1 cellular context compared by ENCODE assay signal in the genomic region with DNA sequence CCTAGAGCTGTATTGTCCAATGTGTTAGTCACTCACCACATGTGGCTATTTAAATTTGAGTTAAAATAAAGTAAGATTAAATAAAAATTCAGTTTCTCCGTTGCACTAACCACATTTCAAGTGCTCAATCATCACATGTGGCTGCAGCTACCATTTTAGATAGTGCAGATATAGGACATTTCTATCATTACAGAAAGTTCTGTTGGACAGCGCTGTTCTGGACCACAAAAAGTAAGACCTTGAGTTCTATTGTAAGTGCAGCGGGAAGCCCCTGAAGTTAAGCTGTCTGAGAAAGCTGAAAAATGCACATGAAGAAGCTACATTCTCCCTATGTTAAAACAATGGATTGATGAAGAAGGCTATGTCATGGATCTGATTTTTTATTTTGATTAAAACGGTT.
TF ChIP-seq lines count a peak whose summit lies in the region.

No MANE protein-coding gene starts in this region.

TF ChIP-seq in GM12878, 131 proteins besides CTCF, POLR2A, EP300 and RAD21:
- TF ChIP-seq ZBTB11 (CRISPR knock-in tag; IDR thresholded peaks at IDR 0.05) (no peak), RUNX3 (IDR thresholded peaks at IDR 0.05; ENCODE audit: low read length) (peak; percentile 11; the same call in 1 of the 2 replicates), NR2F1 (conservative IDR thresholded peaks at IDR 0.05) (no peak), NFIC (IDR thresholded peaks at IDR 0.05; ENCODE audit: low read depth, low read length) (no peak), SRF (IDR thresholded peaks at IDR 0.05; ENCODE audit: low read depth in 2 of 2, low read length in 2 of 2) (no peak), IRF4 (IDR thresholded peaks at IDR 0.05; ENCODE audit: low read depth, low read length) (no peak), ZZZ3 (IDR thresholded peaks at IDR 0.05; ENCODE audit: control insufficient read depth, insufficient read length, low read depth) (no peak), RAD51 (IDR thresholded peaks at IDR 0.05) (no peak), SMARCA5 (IDR thresholded peaks at IDR 0.05) (no peak), KAT2A (conservative IDR thresholded peaks at IDR 0.05; ENCODE audit: control insufficient read depth, low read depth, low read length) (no peak), ZBTB33 (IDR thresholded peaks at IDR 0.05) (no peak), REST (IDR thresholded peaks at IDR 0.05; ENCODE audit: low read depth, low read length) (peak; percentile 52; the same call in 1 of the 2 replicates), BHLHE40 (IDR thresholded peaks at IDR 0.05; ENCODE audit: borderline replicate concordance in 1 of 2, low read depth in 2 of 2, low read length in 1 of 2) (no peak), TCF7 (IDR thresholded peaks at IDR 0.05; ENCODE audit: borderline replicate concordance) (no peak), IKZF1 (conservative IDR thresholded peaks at IDR 0.05) (no peak), NR2C1 (IDR thresholded peaks at IDR 0.05) (no peak)
- TF ChIP-seq, protein P1, sequence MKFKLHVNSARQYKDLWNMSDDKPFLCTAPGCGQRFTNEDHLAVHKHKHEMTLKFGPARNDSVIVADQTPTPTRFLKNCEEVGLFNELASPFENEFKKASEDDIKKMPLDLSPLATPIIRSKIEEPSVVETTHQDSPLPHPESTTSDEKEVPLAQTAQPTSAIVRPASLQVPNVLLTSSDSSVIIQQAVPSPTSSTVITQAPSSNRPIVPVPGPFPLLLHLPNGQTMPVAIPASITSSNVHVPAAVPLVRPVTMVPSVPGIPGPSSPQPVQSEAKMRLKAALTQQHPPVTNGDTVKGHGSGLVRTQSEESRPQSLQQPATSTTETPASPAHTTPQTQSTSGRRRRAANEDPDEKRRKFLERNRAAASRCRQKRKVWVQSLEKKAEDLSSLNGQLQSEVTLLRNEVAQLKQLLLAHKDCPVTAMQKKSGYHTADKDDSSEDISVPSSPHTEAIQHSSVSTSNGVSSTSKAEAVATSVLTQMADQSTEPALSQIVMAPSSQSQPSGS (IDR thresholded peaks at IDR 0.05; ENCODE audit: low read length), result no peak
